1 cellular context compared by ENCODE assay signal in genomic region chr12:14696-15095, GRCh38. TPM values are rescaled to one million over a fixed set of nuclear protein-coding genes. Genes with fewer than 3 reads are reported as not detected.
"Had no signal": no experiment of that assay in that cellular context is flagged by ENCODE, and none has a peak within 500 bp of the region (broad histone marks: within the 10 kb centered on the region; RNA-seq: fewer than 3 reads in every experiment).

No MANE protein-coding gene starts in this region.

RNA-seq across cellular contexts. Expression of gene IQSEC3, which starts 51.9 kb away (rescaled TPM):
- total RNA-seq: pulmonary artery endothelial cell had no signal
